ENCODE assay signal across 10 cellular contexts in genomic region chr20:1827974-1828785, GRCh38.
DNase-seq lines count a peak whose midpoint lies in the region; ATAC-seq lines count a peak whose summit lies in the region.
"Had no signal": no experiment of that assay in that cellular context is flagged by ENCODE, and none has a peak within 500 bp of the region (broad histone marks: within the 10 kb centered on the region; RNA-seq: fewer than 3 reads in every experiment).

No MANE protein-coding gene starts in this region.

- H3K4me3 Mint-ChIP-seq in stimulated activated memory B cell treated with anti-CD40 and anti-IgM and Interleukin-4, amounts not matched to agents 10 μg/mL and 1 μg/mL and 100 μg/mL, for 72 hours: no peak overlapping the region
- H3K4me3 Mint-ChIP-seq: activated naive CD8-positive, alpha-beta T cell treated with anti-CD3 and anti-CD28 coated beads, Interleukin-2, amount 10 ng/mL, durations not matched to agents 7 days and 5 days; T-helper 1 cell treated with Interleukin-12 subunit alpha and Interleukin-12 subunit beta and Interleukin-4 antibody, amounts not matched to agents 30 μg/mL and 1 μg/mL, for 36 hours had no signal

- DNase-seq in M059J (ENCODE audit: low read depth) (peak; percentile 85), cerebellum (ENCODE audit: low spot score) (peak; percentile 53), T-helper 2 cell (no peak), germinal center (ENCODE audit: low spot score) (no peak), GF-D8 (lab: John Stamatoyannopoulos, UW) (no peak)
- DNase-seq: activated naive CD8-positive, alpha-beta T cell treated with anti-CD3 and anti-CD28 coated beads, Interleukin-2, amount 10 ng/mL, durations not matched to agents 7 days and 5 days had no signal

- peaks cover 10% of the 10 kb centered on the region for H3K9me3 Mint-ChIP-seq in stimulated activated memory B cell treated with anti-CD40 and anti-IgM and Interleukin-4, amounts not matched to agents 10 μg/mL and 1 μg/mL and 100 μg/mL, for 72 hours

- H3K4me1 Mint-ChIP-seq in stimulated activated memory B cell treated with anti-CD40 and anti-IgM and Interleukin-4, amounts not matched to agents 10 μg/mL and 1 μg/mL and 100 μg/mL, for 72 hours: peaks cover 63% of the 10 kb centered on the region
- H3K4me1 Mint-ChIP-seq: activated naive CD8-positive, alpha-beta T cell treated with anti-CD3 and anti-CD28 coated beads, Interleukin-2, amount 10 ng/mL, durations not matched to agents 7 days and 5 days had no signal

- H3K27ac ChIP-seq in layer of hippocampus (ENCODE audit: low read depth, low read length): peak overlapping the region; percentile 98

- ATAC-seq in stimulated activated memory B cell treated with anti-CD40 and anti-IgM and Interleukin-4, amounts not matched to agents 10 μg/mL and 1 μg/mL and 100 μg/mL, for 72 hours: peak; percentile 76
- ATAC-seq in HG02623 (IDR thresholded peaks at IDR 0.05; ENCODE audit: unreplicated experiment): no peak

- no peaks in the 10 kb centered on the region for H3K27me3 ChIP-seq in layer of hippocampus (ENCODE audit: control insufficient read depth, insufficient read depth, low read length)

- peaks cover 6% of the 10 kb centered on the region for H3K27me3 Mint-ChIP-seq in stimulated activated memory B cell treated with anti-CD40 and anti-IgM and Interleukin-4, amounts not matched to agents 10 μg/mL and 1 μg/mL and 100 μg/mL, for 72 hours

- peak overlapping the region; percentile 57 for H3K27ac Mint-ChIP-seq in stimulated activated memory B cell treated with anti-CD40 and anti-IgM and Interleukin-4, amounts not matched to agents 10 μg/mL and 1 μg/mL and 100 μg/mL, for 72 hours
- H3K27ac Mint-ChIP-seq: activated naive CD8-positive, alpha-beta T cell treated with anti-CD3 and anti-CD28 coated beads, Interleukin-2, amount 10 ng/mL, durations not matched to agents 7 days and 5 days; T-helper 1 cell treated with Interleukin-12 subunit alpha and Interleukin-12 subunit beta and Interleukin-4 antibody, amounts not matched to agents 30 μg/mL and 1 μg/mL, for 36 hours had no signal

- H3K36me3 Mint-ChIP-seq in stimulated activated memory B cell treated with anti-CD40 and anti-IgM and Interleukin-4, amounts not matched to agents 10 μg/mL and 1 μg/mL and 100 μg/mL, for 72 hours: peaks cover 11% of the 10 kb centered on the region
- H3K36me3 Mint-ChIP-seq: activated naive CD8-positive, alpha-beta T cell treated with anti-CD3 and anti-CD28 coated beads, Interleukin-2, amount 10 ng/mL, durations not matched to agents 7 days and 5 days had no signal

Comparison
In these comparisons a context has a peak if more than half of its experiments do, and no peak if none do; other contexts are left out.
1. DNase-seq: peak in M059J (single experiment) and cerebellum (single experiment); none in T-helper 2 cell (0 of 5), germinal center (single experiment) and GF-D8 (single experiment).